13 cellular contexts compared by ENCODE assay signal in genomic region chr10:58756126-58756525, GRCh38.
A peak's percentile ranks its signal among the peaks of the same experiment; 100 is the strongest.
DNase-seq lines count a peak whose midpoint lies in the region; ATAC-seq and TF ChIP-seq lines count a peak whose summit lies in the region.
"Had no signal": no experiment of that assay in that cellular context is flagged by ENCODE, and none has a peak within 500 bp of the region (broad histone marks: within the 10 kb centered on the region; RNA-seq: fewer than 3 reads in every experiment).

No MANE protein-coding gene starts in this region.

- CTCF ChIA-PET in AG04450 (lab: Charles Lee) = interaction anchor here (0.9 kb wide), 1 partner anchor 342 kb away, joined by 12 read pairs; no protein-coding TSS in a partner anchor

- TF ChIP-seq POLR2A in esophagus squamous epithelium (IDR thresholded peaks at IDR 0.05) = no peak

- no peaks in the 10 kb centered on the region for H3K36me3 ChIP-seq in esophagus squamous epithelium

- ATAC-seq in HG03457 (IDR thresholded peaks at IDR 0.05; ENCODE audit: unreplicated experiment) = no peak
- ATAC-seq: activated T-helper 17 cell treated with anti-CD3 and anti-CD28 coated beads, Interleukin-2, amount 50 U/mL, for 72 hours; HCT116 had no signal

- peak overlapping the region; percentile 17 for H3K4me3 ChIP-seq in AG04450 (ENCODE audit: low read depth, low read length)
- peak overlapping the region in 3 of 4 donors; percentile 9 to 29 (median 17) for H3K4me3 ChIP-seq in esophagus squamous epithelium
- H3K4me3 ChIP-seq: mucosa of descending colon had no signal

- WGBS in esophagus squamous epithelium, 2 donors = 25 to 47% methylated on average over 6 of the region's 6 CpGs

- peak overlapping the region; percentile 75 for H3K27ac ChIP-seq in AG04450 (ENCODE audit: low read depth, low read length)
- H3K27ac ChIP-seq in esophagus squamous epithelium = peak overlapping the region in 2 of 4 donors; percentile 33 to 60

- in situ Hi-C loops in KBM-7 (cut with MboI; ENCODE audit: low pct_unique_long_range_greater_than_20kb, low sequenced_read_pairs) = no loop called here

- TF ChIP-seq CTCF in AG04450 (IDR thresholded peaks at IDR 0.05; ENCODE audit: low read depth, low read length) (no peak), esophagus squamous epithelium (IDR thresholded peaks at IDR 0.05) (no peak)

- DNase-seq in AG04450 (ENCODE audit: low read depth, low spot score) = peak; percentile 50
- peak; percentile 25 for DNase-seq in NCI-H226
- no peak for DNase-seq in esophagus squamous epithelium (lab: John Stamatoyannopoulos, UW)
- peak; percentile 68 for DNase-seq in non-pigmented ciliary epithelial cell (ENCODE audit: low read depth)
- DNase-seq in KBM-7 = no peak
- DNase-seq in stimulated activated CD4-positive, alpha-beta T cell treated with anti-CD3 and anti-CD28 coated beads, Interleukin-4, amount 100 ng/mL, for 24 hours = no peak
- no peak for DNase-seq in HuH-7 (ENCODE audit: low spot score)
- DNase-seq: CD4-positive, CD25-positive, alpha-beta regulatory T cell; mucosa of descending colon; T1000 had no signal

- H3K27me3 ChIP-seq in AG04450 (ENCODE audit: control insufficient read depth, insufficient read depth, low read length) = no peaks in the 10 kb centered on the region
- no peaks in the 10 kb centered on the region for H3K27me3 ChIP-seq in esophagus squamous epithelium

- POLR2A ChIA-PET in AG04450 (lab: Yijun Ruan, JAX) = no interaction called here

- H3K4me1 ChIP-seq in esophagus squamous epithelium = peaks cover 0 to 12% (median 0%) of the 10 kb centered on the region in 3 donors

- H3K9me3 ChIP-seq in AG04450 (ENCODE audit: control insufficient read depth, insufficient read depth, low read length) (no peaks in the 10 kb centered on the region), esophagus squamous epithelium (no peaks in the 10 kb centered on the region)
- H3K9me3 ChIP-seq: mucosa of descending colon had no signal

- intact Hi-C loops in esophagus squamous epithelium (cut with DNase I) = no loop called here

Comparison
In these comparisons a context has a peak if more than half of its experiments do, and no peak if none do; other contexts are left out.
1. DNase-seq: peak in AG04450 (single experiment), NCI-H226 (single experiment) and non-pigmented ciliary epithelial cell (single experiment); none in esophagus squamous epithelium (single experiment), KBM-7 (single experiment), stimulated activated CD4-positive, alpha-beta T cell treated with anti-CD3 and anti-CD28 coated beads, Interleukin-4, amount 100 ng/mL, for 24 hours (single experiment) and HuH-7 (single experiment).